Comparison of ENCODE assay signal across 34 cellular contexts in the genomic region with DNA sequence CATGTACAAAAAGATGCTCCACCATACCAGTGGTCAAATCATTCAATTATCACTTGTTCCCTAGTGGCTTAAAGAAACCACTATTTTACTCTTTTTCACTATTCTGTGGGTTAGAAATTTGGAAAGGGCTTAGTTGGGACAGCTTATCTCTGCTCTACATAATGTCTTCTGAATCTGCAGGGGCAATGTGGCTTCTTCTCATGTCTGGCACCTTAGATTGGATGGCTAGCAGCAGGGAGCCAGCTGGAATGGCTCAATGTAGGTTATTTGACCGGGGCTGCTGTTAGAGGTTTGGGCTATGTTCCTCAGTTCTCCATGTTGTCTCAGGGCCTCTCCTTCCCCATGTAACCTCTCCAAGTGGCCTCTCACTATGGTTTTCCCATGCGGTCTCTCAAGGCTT. TPM values are rescaled to one million over a fixed set of nuclear protein-coding genes. Genes with fewer than 3 reads are reported as not detected.
"Had no signal": no experiment of that assay in that cellular context is flagged by ENCODE, and none has a peak within 500 bp of the region (broad histone marks: within the 10 kb centered on the region; RNA-seq: fewer than 3 reads in every experiment).

No MANE protein-coding gene starts in this region.

- ATAC-seq: activated naive CD4-positive, alpha-beta T cell treated with anti-CD3 and anti-CD28 coated beads, Interleukin-2, amount 50 U/mL, for 72 hours; activated naive CD8-positive, alpha-beta T cell treated with anti-CD3 and anti-CD28 coated beads, Interleukin-2, amount 50 U/mL, for 24 hours; activated T-cell treated with anti-CD3 and anti-CD28 coated beads, Interleukin-2, amount 50 U/mL, for 4 hours; activated T-cell treated with anti-CD3 and anti-CD28 coated beads, Interleukin-2, amount 50 U/mL, for 72 hours; activated T-helper 17 cell treated with anti-CD3 and anti-CD28 coated beads, Interleukin-2, amount 50 U/mL, for 72 hours; body of pancreas had no signal

- H3K27me3 ChIP-seq: adrenal gland, ascending aorta, body of pancreas, brain microvascular endothelial cell, breast epithelium had no signal

- H3K36me3 ChIP-seq: adrenal gland, ascending aorta, brain microvascular endothelial cell, breast epithelium, cardiac muscle cell had no signal

- FAIRE-seq: astrocyte, bronchial epithelial cell had no signal

- H3K4me1 ChIP-seq: adrenal gland, ascending aorta, body of pancreas, breast epithelium had no signal

- DNase-seq: activated effector memory CD4-positive, alpha-beta T cell treated with anti-CD3 and anti-CD28 coated beads, Interleukin-2, amount 50 U/mL, for 16 hours; activated effector memory CD4-positive, alpha-beta T cell treated with Interleukin-2 at 50 U/mL for 16 hours; activated gamma-delta T cell; activated gamma-delta T cell treated with Interleukin-2 at 50 U/mL for 16 hours; activated naive CD4-positive, alpha-beta T cell; activated naive CD4-positive, alpha-beta T cell treated with anti-CD3 and anti-CD28 coated beads for 36 hours; activated naive CD4-positive, alpha-beta T cell treated with anti-CD3 and anti-CD28 coated beads, Interleukin-2, amount 10 ng/mL, durations not matched to agents 7 days and 5 days; activated naive CD4-positive, alpha-beta T cell treated with anti-CD3 and anti-CD28 coated beads, Interleukin-2, amount 50 U/mL, for 16 hours; activated naive CD4-positive, alpha-beta T cell treated with Interleukin-2 at 50 U/mL for 16 hours; activated naive CD8-positive, alpha-beta T cell treated with anti-CD3 and anti-CD28 coated beads for 36 hours; activated naive CD8-positive, alpha-beta T cell treated with anti-CD3 and anti-CD28 coated beads, Interleukin-2, amount 10 ng/mL, durations not matched to agents 7 days and 5 days; activated naive CD8-positive, alpha-beta T cell treated with anti-CD3 and anti-CD28 coated beads, Interleukin-2, amount 50 U/mL, for 24 hours; activated T-cell treated with anti-CD3 and anti-CD28 coated beads, Interleukin-2, amount 50 U/mL, for 1 hour; activated T-cell treated with anti-CD3 and anti-CD28 coated beads, Interleukin-2, amount 50 U/mL, for 24 hours; activated T-cell treated with anti-CD3 and anti-CD28 coated beads, Interleukin-2, amount 50 U/mL, for 4 hours; activated T-cell treated with anti-CD3 and anti-CD28 coated beads, Interleukin-2, amount 50 U/mL, for 48 hours; activated T-cell treated with anti-CD3 and anti-CD28 coated beads, Interleukin-2, amount 50 U/mL, for 72 hours; adrenal gland; amniotic stem cell; amygdala; anterior cingulate cortex; aorta; body of pancreas; brain microvascular endothelial cell; caudate nucleus; central memory CD4-positive, alpha-beta T cell; cerebellar nuclear complex had no signal

- H3K27ac ChIP-seq: adrenal gland, ascending aorta, body of pancreas, brain microvascular endothelial cell, breast epithelium, cardiac muscle cell had no signal

- H3K9me3 ChIP-seq: adrenal gland, ascending aorta, body of pancreas, breast epithelium had no signal

- H3K4me3 ChIP-seq: adrenal gland, ascending aorta, body of pancreas, breast epithelium, cardiac muscle cell had no signal

RNA-seq across cellular contexts. Expression of gene EPHB1, which starts 57.5 kb away (rescaled TPM):
- total RNA-seq: activated naive CD8-positive, alpha-beta T cell treated with anti-CD3 and anti-CD28 coated beads for 36 hours had no signal
